ENCODE assay signal across 3 cellular contexts in genomic region chr11:43706631-43707030, GRCh38.
TF ChIP-seq lines count a peak whose summit lies in the region.

No MANE protein-coding gene starts in this region.

TF ChIP-seq in HepG2, 621 proteins besides CTCF, POLR2A, EP300 and RAD21:
- TF ChIP-seq ZBTB26 (CRISPR knock-in tag; IDR thresholded peaks at IDR 0.05; ENCODE audit: borderline replicate concordance), result no peak
- peak; percentile 56 to 63 for TF ChIP-seq MAFK (conservative IDR thresholded peaks at IDR 0.05 in 1 of 2, IDR thresholded peaks at IDR 0.05 in 1 of 2; ENCODE audit: low read length in 2 of 2)
- peak; percentile 41; the same call in 1 of the 2 replicates for TF ChIP-seq MAFF (IDR thresholded peaks at IDR 0.05; ENCODE audit: low read depth, low read length)
- no peak for TF ChIP-seq ZFP91 (CRISPR knock-in tag; IDR thresholded peaks at IDR 0.05; ENCODE audit: borderline replicate concordance)
- no peak for TF ChIP-seq SYNCRIP (IDR thresholded peaks at IDR 0.05; ENCODE audit: insufficient read depth, low read depth, low read length)
TF ChIP-seq in HepG2: peak in this region for 2.

TF ChIP-seq in IMR-90, 13 proteins besides CTCF, POLR2A, EP300 and RAD21:
- TF ChIP-seq MAFK (IDR thresholded peaks at IDR 0.05; ENCODE audit: low read depth, low read length) (peak; percentile 63), ELK1 (IDR thresholded peaks at IDR 0.05; ENCODE audit: borderline replicate concordance, low read depth, low read length) (no peak), CEBPB (IDR thresholded peaks at IDR 0.05; ENCODE audit: low read depth, low read length) (no peak), NFE2L2 (IDR thresholded peaks at IDR 0.05; ENCODE audit: low read depth, low read length) (no peak), SMC3 (IDR thresholded peaks at IDR 0.05; ENCODE audit: low read depth, low read length) (no peak), RFX5 (IDR thresholded peaks at IDR 0.05; ENCODE audit: low read depth, low read length) (no peak), MAZ (IDR thresholded peaks at IDR 0.05; ENCODE audit: borderline replicate concordance, low read depth, low read length) (no peak)

TF ChIP-seq in K562, 482 proteins besides CTCF, POLR2A, EP300 and RAD21:
- TF ChIP-seq MAFG (tag; conservative IDR thresholded peaks at IDR 0.05), result peak; percentile 68
- no peak for TF ChIP-seq ZKSCAN8 (CRISPR knock-in tag; IDR thresholded peaks at IDR 0.05)
- TF ChIP-seq ZNF316 (IDR thresholded peaks at IDR 0.05), result peak; percentile 76
- no peak for TF ChIP-seq CHCHD3 (CRISPR knock-in tag; IDR thresholded peaks at IDR 0.05)
- no peak for TF ChIP-seq STAT5B (CRISPR knock-in tag; IDR thresholded peaks at IDR 0.05)
- no peak for TF ChIP-seq FOXK1 (CRISPR knock-in tag; IDR thresholded peaks at IDR 0.05; ENCODE audit: borderline replicate concordance)
- TF ChIP-seq IRF1 (CRISPR knock-in tag; IDR thresholded peaks at IDR 0.05; ENCODE audit: borderline replicate concordance), result no peak
- no peak for TF ChIP-seq GTF2B (IDR thresholded peaks at IDR 0.05; ENCODE audit: extremely low read depth, insufficient read length)
- no peak for TF ChIP-seq ZNF253 (CRISPR knock-in tag; conservative IDR thresholded peaks at IDR 0.05)
- peak; percentile 29; the same call in 1 of the 2 replicates for TF ChIP-seq MAFF (IDR thresholded peaks at IDR 0.05; ENCODE audit: low read length)
- no peak for TF ChIP-seq NEUROD1 (IDR thresholded peaks at IDR 0.05; ENCODE audit: borderline replicate concordance, low read depth, low read length, partially characterized antibody)
- TF ChIP-seq SUPT5H (IDR thresholded peaks at IDR 0.05), result no peak
- no peak for TF ChIP-seq SOX6 (IDR thresholded peaks at IDR 0.05)
- TF ChIP-seq RBM17 (IDR thresholded peaks at IDR 0.05; ENCODE audit: borderline replicate concordance, low read depth, low read length), result no peak
- no peak for TF ChIP-seq ZNF24 (IDR thresholded peaks at IDR 0.05)
- no peak for TF ChIP-seq SMARCA4 (IDR thresholded peaks at IDR 0.05)
- TF ChIP-seq ZNF143 (CRISPR knock-in tag; IDR thresholded peaks at IDR 0.05), result no peak
- peak; percentile 60; the same call in 1 of the 2 replicates for TF ChIP-seq C11orf30 (IDR thresholded peaks at IDR 0.05; ENCODE audit: low read depth)
- no peak for TF ChIP-seq TAL1 (IDR thresholded peaks at IDR 0.05)
TF ChIP-seq in K562: peak in this region for 4.
